In the genomic region with DNA sequence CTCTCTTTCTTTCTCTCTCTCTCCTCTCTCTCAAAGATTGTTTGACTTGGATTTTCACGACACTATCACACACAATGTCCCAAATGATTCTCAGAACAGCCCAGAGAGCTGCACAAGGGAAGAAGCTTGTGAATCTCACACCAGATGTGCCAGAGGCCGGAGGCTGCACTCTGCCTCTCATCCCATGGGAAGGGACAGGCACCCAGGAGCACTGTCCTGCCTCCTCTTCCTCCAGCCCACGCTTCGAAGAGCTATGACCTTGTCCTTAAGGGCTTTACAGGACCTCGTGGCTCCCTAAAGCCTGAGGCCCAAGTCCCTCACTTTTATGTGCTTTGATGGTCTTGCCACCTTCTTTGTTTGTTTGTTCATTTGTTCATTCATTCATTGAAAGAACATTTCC, we compare ENCODE assay signal across 19 cellular contexts.
"Had no signal": no experiment of that assay in that cellular context is flagged by ENCODE, and none has a peak within 500 bp of the region (broad histone marks: within the 10 kb centered on the region; RNA-seq: fewer than 3 reads in every experiment).

No MANE protein-coding gene starts in this region.

- H3K36me3 ChIP-seq: ascending aorta, esophagus muscularis mucosa, suprapubic skin, transverse colon had no signal

- H3K9me3 ChIP-seq: ascending aorta, suprapubic skin, transverse colon had no signal

- DNase-seq: activated CD4-positive, alpha-beta T cell treated with anti-CD3 and anti-CD28 coated beads, Interleukin-2, amount 50 U/mL, for 1 hour; activated CD4-positive, CD25-positive, alpha-beta regulatory T cell treated with anti-CD3 and anti-CD28 coated beads, Interleukin-2, amount 50 U/mL, for 72 hours; activated CD8-positive, alpha-beta memory T cell treated with anti-CD3 and anti-CD28 coated beads, Interleukin-2, amount 50 U/mL, for 4 hours; activated naive CD4-positive, alpha-beta T cell treated with anti-CD3 and anti-CD28 coated beads, Interleukin-2, amount 50 U/mL, for 16 hours; activated T-cell treated with anti-CD3 and anti-CD28 coated beads, Interleukin-2, amount 50 U/mL, for 4 hours; cortex of kidney; effector CD4-positive, alpha-beta T cell; hypothalamus; left colon; nephron progenitor cell; nucleus accumbens; stimulated activated naive CD8-positive, alpha-beta T cell treated with anti-CD3 and anti-CD28 coated beads, Interleukin-15, amount 100 ng/mL, for 72 hours; T1000; transverse colon had no signal

- H3K4me1 ChIP-seq: ascending aorta had no signal

- ATAC-seq: activated T-cell treated with anti-CD3 and anti-CD28 coated beads, Interleukin-2, amount 50 U/mL, for 4 hours had no signal

- H3K27me3 ChIP-seq: ascending aorta, esophagus muscularis mucosa, suprapubic skin, transverse colon had no signal

- H3K4me3 ChIP-seq: ascending aorta, esophagus muscularis mucosa, lung, SK-N-MC, suprapubic skin, transverse colon had no signal

- H3K27ac ChIP-seq: ascending aorta, suprapubic skin, transverse colon had no signal
